ENCODE assay signal across 8 cellular contexts in the genomic region with DNA sequence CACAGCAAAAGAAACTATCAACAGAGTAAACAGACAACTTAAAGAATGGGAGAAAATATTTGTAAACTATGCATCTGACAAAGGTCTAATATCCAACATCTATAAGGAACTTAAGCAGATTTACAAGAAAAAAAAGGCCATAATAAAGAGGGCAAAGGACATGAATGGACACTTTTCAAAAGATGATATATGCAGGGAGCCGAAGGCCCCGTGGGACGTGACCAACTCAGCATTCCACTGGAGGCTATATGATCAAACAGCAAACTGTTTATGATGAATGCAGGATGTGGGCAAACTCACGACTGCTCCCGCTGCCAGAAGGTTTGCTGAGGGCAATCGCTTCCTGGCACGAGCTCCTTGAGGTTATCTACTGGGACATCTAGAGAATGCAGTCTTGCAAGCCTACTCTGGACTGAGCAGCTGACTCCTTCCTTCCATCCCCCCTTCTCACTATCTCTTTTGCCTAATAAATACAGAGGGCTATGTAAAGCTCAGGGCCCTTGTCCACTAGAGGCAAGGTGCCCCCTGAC. TPM values are rescaled to one million over a fixed set of nuclear protein-coding genes. Genes with fewer than 3 reads are reported as not detected.
"Had no signal": no experiment of that assay in that cellular context is flagged by ENCODE, and none has a peak within 500 bp of the region (broad histone marks: within the 10 kb centered on the region; RNA-seq: fewer than 3 reads in every experiment).

No MANE protein-coding gene starts in this region.

RNA-seq across cellular contexts. Expression of a gene that starts 12.9 kb away (rescaled TPM):
- total RNA-seq: activated naive CD4-positive, alpha-beta T cell treated with anti-CD3 and anti-CD28 coated beads, Interleukin-2, amount 50 U/mL, for 72 hours; lung; myocyte; omental fat pad; progenitor cell of endocrine pancreas; right atrium auricular region; skeletal muscle tissue; temporal lobe had no signal
